1 cellular context compared by ENCODE assay signal in genomic region chr15:52139599-52140462, GRCh38.
TF ChIP-seq lines count a peak whose summit lies in the region.

No MANE protein-coding gene starts in this region.

TF ChIP-seq in HepG2, 621 proteins besides CTCF, POLR2A, EP300 and RAD21 (continued from another document and continues in another):
- TF ChIP-seq, protein P1, sequence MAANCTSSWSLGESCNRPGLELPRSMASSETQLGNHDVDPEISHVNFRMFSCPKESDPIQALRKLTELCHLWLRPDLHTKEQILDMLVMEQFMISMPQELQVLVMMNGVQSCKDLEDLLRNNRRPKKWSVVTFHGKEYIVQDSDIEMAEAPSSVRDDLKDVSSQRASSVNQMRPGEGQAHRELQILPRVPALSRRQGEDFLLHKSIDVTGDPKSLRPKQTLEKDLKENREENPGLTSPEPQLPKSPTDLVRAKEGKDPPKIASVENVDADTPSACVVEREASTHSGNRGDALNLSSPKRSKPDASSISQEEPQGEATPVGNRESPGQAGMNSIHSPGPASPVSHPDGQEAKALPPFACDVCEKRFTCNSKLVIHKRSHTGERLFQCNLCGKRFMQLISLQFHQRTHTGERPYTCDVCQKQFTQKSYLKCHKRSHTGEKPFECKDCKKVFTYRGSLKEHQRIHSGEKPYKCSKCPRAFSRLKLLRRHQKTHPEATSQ (CRISPR knock-in tag; IDR thresholded peaks at IDR 0.05; ENCODE audit: borderline replicate concordance) = no peak
- no peak; the same call in 1 of the 2 replicates for TF ChIP-seq DR1 (CRISPR knock-in tag; IDR thresholded peaks at IDR 0.05)
- TF ChIP-seq FOSL2 (CRISPR knock-in tag; IDR thresholded peaks at IDR 0.05) = peak; percentile 37; the same call in 1 of the 2 replicates
- peak; percentile 47; the same call in 1 of the 2 replicates for TF ChIP-seq ZFX (CRISPR knock-in tag; IDR thresholded peaks at IDR 0.05; ENCODE audit: low read depth)
- TF ChIP-seq ZNF879 (CRISPR knock-in tag; IDR thresholded peaks at IDR 0.05) = no peak
- no peak for TF ChIP-seq ZNF891 (CRISPR knock-in tag; IDR thresholded peaks at IDR 0.05)
- TF ChIP-seq SOX13 (IDR thresholded peaks at IDR 0.05) = no peak
- TF ChIP-seq SOX13 (CRISPR knock-in tag; conservative IDR thresholded peaks at IDR 0.05 in 1 of 2, IDR thresholded peaks at IDR 0.05 in 1 of 2) = 0 out of 4 replicates have a peak, but pooled peaks of 1 of the 2 experiments have one; percentile 7
- TF ChIP-seq XRCC5 (optimal IDR thresholded peaks at IDR 0.05; ENCODE audit: low read length) = peak; percentile 82
- TF ChIP-seq KLF12 (CRISPR knock-in tag; IDR thresholded peaks at IDR 0.05; ENCODE audit: borderline replicate concordance) = no peak
- TF ChIP-seq TCF7 (IDR thresholded peaks at IDR 0.05; ENCODE audit: low read depth) = no peak
- TF ChIP-seq ETV6 (CRISPR knock-in tag; conservative IDR thresholded peaks at IDR 0.05) = no peak
- TF ChIP-seq MLLT10 (CRISPR knock-in tag; IDR thresholded peaks at IDR 0.05) = no peak
- no peak for TF ChIP-seq TBL1XR1 (IDR thresholded peaks at IDR 0.05; ENCODE audit: borderline replicate concordance, low read length, partially characterized antibody)
- no peak for TF ChIP-seq MATR3 (CRISPR knock-in tag; IDR thresholded peaks at IDR 0.05)
- no peak for TF ChIP-seq SNAI1 (CRISPR knock-in tag; IDR thresholded peaks at IDR 0.05; ENCODE audit: borderline replicate concordance)
- TF ChIP-seq ZNF83 (CRISPR knock-in tag; IDR thresholded peaks at IDR 0.05; ENCODE audit: borderline replicate concordance) = no peak
- TF ChIP-seq, protein P2, sequence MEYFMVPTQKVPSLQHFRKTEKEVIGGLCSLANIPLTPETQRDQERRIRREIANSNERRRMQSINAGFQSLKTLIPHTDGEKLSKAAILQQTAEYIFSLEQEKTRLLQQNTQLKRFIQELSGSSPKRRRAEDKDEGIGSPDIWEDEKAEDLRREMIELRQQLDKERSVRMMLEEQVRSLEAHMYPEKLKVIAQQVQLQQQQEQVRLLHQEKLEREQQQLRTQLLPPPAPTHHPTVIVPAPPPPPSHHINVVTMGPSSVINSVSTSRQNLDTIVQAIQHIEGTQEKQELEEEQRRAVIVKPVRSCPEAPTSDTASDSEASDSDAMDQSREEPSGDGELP (IDR thresholded peaks at IDR 0.05; ENCODE audit: borderline replicate concordance, low read depth) = no peak
- 0 out of 2 replicates have a peak, but pooled peaks have one; percentile 40 for TF ChIP-seq BRD4 (CRISPR knock-in tag; IDR thresholded peaks at IDR 0.05)
- no peak for TF ChIP-seq ZNF550 (CRISPR knock-in tag; IDR thresholded peaks at IDR 0.05; ENCODE audit: borderline replicate concordance)
- TF ChIP-seq PHB2 (IDR thresholded peaks at IDR 0.05; ENCODE audit: partially characterized antibody) = no peak
- no peak for TF ChIP-seq DPF2 (CRISPR knock-in tag; IDR thresholded peaks at IDR 0.05; ENCODE audit: borderline replicate concordance, low read depth)
- TF ChIP-seq ZFP90 (CRISPR knock-in tag; IDR thresholded peaks at IDR 0.05; ENCODE audit: borderline replicate concordance) = no peak
- peak; percentile 20; the same call in 1 of the 2 replicates for TF ChIP-seq CEBPG (CRISPR knock-in tag; IDR thresholded peaks at IDR 0.05)
- TF ChIP-seq CCAR2 (optimal IDR thresholded peaks at IDR 0.05; ENCODE audit: low read depth, low read length) = no peak
- 0 out of 2 replicates have a peak, but pooled peaks have one; percentile 28 for TF ChIP-seq ZMYM3 (CRISPR knock-in tag; IDR thresholded peaks at IDR 0.05)
- TF ChIP-seq, protein P3, sequence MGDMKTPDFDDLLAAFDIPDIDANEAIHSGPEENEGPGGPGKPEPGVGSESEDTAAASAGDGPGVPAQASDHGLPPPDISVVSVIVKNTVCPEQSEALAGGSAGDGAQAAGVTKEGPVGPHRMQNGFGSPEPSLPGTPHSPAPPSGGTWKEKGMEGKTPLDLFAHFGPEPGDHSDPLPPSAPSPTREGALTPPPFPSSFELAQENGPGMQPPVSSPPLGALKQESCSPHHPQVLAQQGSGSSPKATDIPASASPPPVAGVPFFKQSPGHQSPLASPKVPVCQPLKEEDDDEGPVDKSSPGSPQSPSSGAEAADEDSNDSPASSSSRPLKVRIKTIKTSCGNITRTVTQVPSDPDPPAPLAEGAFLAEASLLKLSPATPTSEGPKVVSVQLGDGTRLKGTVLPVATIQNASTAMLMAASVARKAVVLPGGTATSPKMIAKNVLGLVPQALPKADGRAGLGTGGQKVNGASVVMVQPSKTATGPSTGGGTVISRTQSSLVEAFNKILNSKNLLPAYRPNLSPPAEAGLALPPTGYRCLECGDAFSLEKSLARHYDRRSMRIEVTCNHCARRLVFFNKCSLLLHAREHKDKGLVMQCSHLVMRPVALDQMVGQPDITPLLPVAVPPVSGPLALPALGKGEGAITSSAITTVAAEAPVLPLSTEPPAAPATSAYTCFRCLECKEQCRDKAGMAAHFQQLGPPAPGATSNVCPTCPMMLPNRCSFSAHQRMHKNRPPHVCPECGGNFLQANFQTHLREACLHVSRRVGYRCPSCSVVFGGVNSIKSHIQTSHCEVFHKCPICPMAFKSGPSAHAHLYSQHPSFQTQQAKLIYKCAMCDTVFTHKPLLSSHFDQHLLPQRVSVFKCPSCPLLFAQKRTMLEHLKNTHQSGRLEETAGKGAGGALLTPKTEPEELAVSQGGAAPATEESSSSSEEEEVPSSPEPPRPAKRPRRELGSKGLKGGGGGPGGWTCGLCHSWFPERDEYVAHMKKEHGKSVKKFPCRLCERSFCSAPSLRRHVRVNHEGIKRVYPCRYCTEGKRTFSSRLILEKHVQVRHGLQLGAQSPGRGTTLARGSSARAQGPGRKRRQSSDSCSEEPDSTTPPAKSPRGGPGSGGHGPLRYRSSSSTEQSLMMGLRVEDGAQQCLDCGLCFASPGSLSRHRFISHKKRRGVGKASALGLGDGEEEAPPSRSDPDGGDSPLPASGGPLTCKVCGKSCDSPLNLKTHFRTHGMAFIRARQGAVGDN (CRISPR knock-in tag; IDR thresholded peaks at IDR 0.05) = peak; percentile 85
- no peak for TF ChIP-seq SNRNP70 (IDR thresholded peaks at IDR 0.05; ENCODE audit: low read depth, low read length)
- peak; percentile 63; the same call in 1 of the 2 replicates for TF ChIP-seq HOXA5 (CRISPR knock-in tag; IDR thresholded peaks at IDR 0.05)
- no peak for TF ChIP-seq IRF1 (CRISPR knock-in tag; IDR thresholded peaks at IDR 0.05; ENCODE audit: low read depth)
- peak; percentile 36 to 52; a peak in 2 of 4 replicates for TF ChIP-seq HMGXB4 (CRISPR knock-in tag; IDR thresholded peaks at IDR 0.05; ENCODE audit: borderline replicate concordance in 1 of 2, low read depth in 1 of 2)
- TF ChIP-seq ZBTB39 (CRISPR knock-in tag; IDR thresholded peaks at IDR 0.05) = no peak
- peak; percentile 75; the same call in 1 of the 2 replicates for TF ChIP-seq FOXK1 (CRISPR knock-in tag; IDR thresholded peaks at IDR 0.05; ENCODE audit: borderline replicate concordance, low read depth)
- TF ChIP-seq, protein P4, sequence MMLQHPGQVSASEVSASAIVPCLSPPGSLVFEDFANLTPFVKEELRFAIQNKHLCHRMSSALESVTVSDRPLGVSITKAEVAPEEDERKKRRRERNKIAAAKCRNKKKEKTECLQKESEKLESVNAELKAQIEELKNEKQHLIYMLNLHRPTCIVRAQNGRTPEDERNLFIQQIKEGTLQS (CRISPR knock-in tag; IDR thresholded peaks at IDR 0.05) = no peak
- TF ChIP-seq MEIS1 (CRISPR knock-in tag; IDR thresholded peaks at IDR 0.05; ENCODE audit: borderline replicate concordance) = no peak
- TF ChIP-seq DNMT1 (CRISPR knock-in tag; IDR thresholded peaks at IDR 0.05) = no peak
- TF ChIP-seq GTF2F1 (IDR thresholded peaks at IDR 0.05; ENCODE audit: low read length) = no peak
- TF ChIP-seq ZNF234 (CRISPR knock-in tag; conservative IDR thresholded peaks at IDR 0.05) = no peak
- TF ChIP-seq CBX1 (IDR thresholded peaks at IDR 0.05; ENCODE audit: low read depth) = no peak
- TF ChIP-seq PBX3 (CRISPR knock-in tag; IDR thresholded peaks at IDR 0.05; ENCODE audit: borderline replicate concordance) = no peak
- no peak for TF ChIP-seq ZNF235 (CRISPR knock-in tag; IDR thresholded peaks at IDR 0.05; ENCODE audit: borderline replicate concordance)
- TF ChIP-seq, protein P5, sequence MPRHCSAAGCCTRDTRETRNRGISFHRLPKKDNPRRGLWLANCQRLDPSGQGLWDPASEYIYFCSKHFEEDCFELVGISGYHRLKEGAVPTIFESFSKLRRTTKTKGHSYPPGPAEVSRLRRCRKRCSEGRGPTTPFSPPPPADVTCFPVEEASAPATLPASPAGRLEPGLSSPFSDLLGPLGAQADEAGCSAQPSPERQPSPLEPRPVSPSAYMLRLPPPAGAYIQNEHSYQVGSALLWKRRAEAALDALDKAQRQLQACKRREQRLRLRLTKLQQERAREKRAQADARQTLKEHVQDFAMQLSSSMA (CRISPR knock-in tag; IDR thresholded peaks at IDR 0.05) = no peak
- TF ChIP-seq ZHX1 (CRISPR knock-in tag; IDR thresholded peaks at IDR 0.05; ENCODE audit: low read depth) = no peak
- TF ChIP-seq, protein P6, sequence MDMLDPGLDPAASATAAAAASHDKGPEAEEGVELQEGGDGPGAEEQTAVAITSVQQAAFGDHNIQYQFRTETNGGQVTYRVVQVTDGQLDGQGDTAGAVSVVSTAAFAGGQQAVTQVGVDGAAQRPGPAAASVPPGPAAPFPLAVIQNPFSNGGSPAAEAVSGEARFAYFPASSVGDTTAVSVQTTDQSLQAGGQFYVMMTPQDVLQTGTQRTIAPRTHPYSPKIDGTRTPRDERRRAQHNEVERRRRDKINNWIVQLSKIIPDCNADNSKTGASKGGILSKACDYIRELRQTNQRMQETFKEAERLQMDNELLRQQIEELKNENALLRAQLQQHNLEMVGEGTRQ (IDR thresholded peaks at IDR 0.05; ENCODE audit: low read depth, low read length) = no peak
- TF ChIP-seq, protein P6 (CRISPR knock-in tag; IDR thresholded peaks at IDR 0.05; ENCODE audit: borderline replicate concordance) = no peak
- TF ChIP-seq CHCHD3 (CRISPR knock-in tag; IDR thresholded peaks at IDR 0.05) = no peak
- TF ChIP-seq NFE2L1 (CRISPR knock-in tag; IDR thresholded peaks at IDR 0.05; ENCODE audit: borderline replicate concordance) = no peak
